Comparison of ENCODE assay signal across 1 cellular context in the genomic region with DNA sequence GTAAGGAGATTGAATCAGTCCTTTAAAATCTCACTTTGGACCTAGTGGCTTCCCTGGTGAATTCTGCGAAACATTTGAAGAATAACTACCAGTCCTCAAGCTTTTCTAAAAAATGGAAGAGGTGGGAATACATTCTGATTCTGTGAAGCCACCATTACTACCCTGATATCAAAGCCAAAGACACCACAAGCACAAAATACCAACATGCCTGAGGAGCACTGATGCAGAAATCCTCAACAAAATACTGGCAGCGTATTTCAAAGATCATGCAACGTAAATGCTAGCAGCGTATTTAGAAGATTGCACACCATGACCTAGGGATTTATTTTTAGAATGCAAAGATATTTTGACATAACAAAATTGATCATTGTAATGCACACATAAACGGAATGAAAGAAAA.
TF ChIP-seq lines count a peak whose summit lies in the region.

No MANE protein-coding gene starts in this region.

TF ChIP-seq in HepG2, 621 proteins besides CTCF, POLR2A, EP300 and RAD21:
- TF ChIP-seq IKZF4 (CRISPR knock-in tag; IDR thresholded peaks at IDR 0.05; ENCODE audit: borderline replicate concordance, low read depth, not compliant biosample characterization) (no peak), RBM22 (optimal IDR thresholded peaks at IDR 0.05; ENCODE audit: low read length) (peak; percentile 29)
